In genomic region chr1:215151841-215152240, GRCh38 we compare ENCODE assay signal across 20 cellular contexts.
"Had no signal": no experiment of that assay in that cellular context is flagged by ENCODE, and none has a peak within 500 bp of the region (broad histone marks: within the 10 kb centered on the region; RNA-seq: fewer than 3 reads in every experiment).

No MANE protein-coding gene starts in this region.

- H2AFZ ChIP-seq: hepatocyte had no signal

- H3K4me1 ChIP-seq: esophagus muscularis mucosa, foreskin keratinocyte, gastroesophageal sphincter, heart left ventricle, left lung, lower lobe of right lung had no signal

- H3K4me3 ChIP-seq: coronary artery, dorsolateral prefrontal cortex, esophagus muscularis mucosa, gastroesophageal sphincter, heart left ventricle, hepatocyte, left lung, lower lobe of right lung, mucosa of descending colon had no signal

- H3K79me2 ChIP-seq: hepatocyte had no signal

- H3K27ac ChIP-seq: coronary artery, dorsolateral prefrontal cortex, esophagus muscularis mucosa, foreskin keratinocyte, gastroesophageal sphincter, heart left ventricle, hepatocyte, left lung, lower lobe of right lung had no signal

- H3K4me2 ChIP-seq: hepatocyte had no signal

- ATAC-seq: foreskin keratinocyte, gastroesophageal sphincter, heart left ventricle, left cardiac atrium, left lung, left ventricle myocardium superior, lower lobe of right lung, mucosa of descending colon had no signal

- H3K36me3 ChIP-seq: esophagus muscularis mucosa, gastroesophageal sphincter, heart left ventricle, left lung, lower lobe of right lung had no signal

- H3K9me3 ChIP-seq: esophagus muscularis mucosa, gastroesophageal sphincter, heart left ventricle, left lung, lower lobe of right lung, mucosa of descending colon had no signal

- DNase-seq: dermis blood vessel endothelial cell; dorsolateral prefrontal cortex; effector CD4-positive, alpha-beta T cell; effector memory CD4-positive, alpha-beta T cell; foreskin keratinocyte; heart left ventricle; hypothalamus; left cardiac atrium; left lung; left ventricle myocardium superior; lower lobe of right lung; mesenchymal stem cell; mucosa of descending colon had no signal

- H3K27me3 ChIP-seq: dorsolateral prefrontal cortex, esophagus muscularis mucosa, foreskin keratinocyte, gastroesophageal sphincter, heart left ventricle, hepatocyte, left lung had no signal

- FAIRE-seq: endothelial cell of umbilical vein, islet of Langerhans, keratinocyte had no signal
